25 cellular contexts compared by ENCODE assay signal in genomic region chr2:234991290-234991689, GRCh38. TPM values are rescaled to one million over a fixed set of nuclear protein-coding genes. Genes with fewer than 3 reads are reported as not detected.
"Had no signal": no experiment of that assay in that cellular context is flagged by ENCODE, and none has a peak within 500 bp of the region (broad histone marks: within the 10 kb centered on the region; RNA-seq: fewer than 3 reads in every experiment).

No MANE protein-coding gene starts in this region.

- ATAC-seq: activated T-cell treated with anti-CD3 and anti-CD28 coated beads, Interleukin-2, amount 50 U/mL, for 4 hours; activated T-helper 17 cell treated with anti-CD3 and anti-CD28 coated beads, Interleukin-2, amount 50 U/mL, for 72 hours; effector memory CD8-positive, alpha-beta T cell; natural killer cell; right cardiac atrium; stimulated activated effector memory CD8-positive, alpha-beta T cell treated with anti-CD3 and anti-CD28 coated beads, Interleukin-12 subunit alpha, Interleukin-12 subunit beta, amount 100 ng/mL, for 72 hours; T-helper 17 cell had no signal

- H3K9me3 ChIP-seq: gastroesophageal sphincter, left ventricle myocardium inferior, upper lobe of left lung had no signal

- H3K4me2 ChIP-seq: hepatocyte had no signal

- H3K27me3 ChIP-seq: dorsolateral prefrontal cortex, gastroesophageal sphincter, hepatocyte, upper lobe of left lung had no signal

- DNase-seq: activated CD4-positive, alpha-beta memory T cell treated with anti-CD3 and anti-CD28 coated beads, Interleukin-2, amount 10 ng/mL, durations not matched to agents 7 days and 5 days; activated CD4-positive, alpha-beta T cell treated with anti-CD3 and anti-CD28 coated beads for 1 hour; activated CD4-positive, alpha-beta T cell treated with anti-CD3 and anti-CD28 coated beads, Interleukin-2, amount 10 ng/mL, durations not matched to agents 7 days and 5 days; activated CD8-positive, alpha-beta memory T cell treated with anti-CD3 and anti-CD28 coated beads, Interleukin-2, amount 50 U/mL, for 48 hours; activated gamma-delta T cell treated with Interleukin-2 at 50 U/mL for 16 hours; activated naive CD4-positive, alpha-beta T cell treated with anti-CD3 and anti-CD28 coated beads, Interleukin-2, amount 50 U/mL, for 16 hours; activated T-cell treated with anti-CD3 and anti-CD28 coated beads, Interleukin-2, amount 50 U/mL, for 4 hours; cerebellar nuclear complex; dorsolateral prefrontal cortex; effector memory CD8-positive, alpha-beta T cell; erythroblast; islet precursor cell; left ventricle myocardium inferior; mesendoderm; natural killer cell; right cardiac atrium; stimulated activated CD4-positive, alpha-beta T cell treated with anti-CD3 and anti-CD28 coated beads, Interleukin-4, amount 100 ng/mL, for 24 hours; substantia nigra; T-helper 17 cell; upper lobe of left lung had no signal

- H3K36me3 ChIP-seq: gastroesophageal sphincter had no signal

- H3K27ac ChIP-seq: hepatocyte, left ventricle myocardium inferior had no signal

- H2AFZ ChIP-seq: hepatocyte had no signal

- H3K4me3 ChIP-seq: dorsolateral prefrontal cortex, gastroesophageal sphincter, hepatocyte, left ventricle myocardium inferior, lung, upper lobe of left lung had no signal

RNA-seq across cellular contexts. Expression of gene SH3BP4, which starts 39.5 kb away (rescaled TPM):
- total RNA-seq: activated CD4-positive, alpha-beta T cell treated with anti-CD3 and anti-CD28 coated beads, Interleukin-2, amount 10 ng/mL, durations not matched to agents 7 days and 5 days; activated T-helper 17 cell treated with anti-CD3 and anti-CD28 coated beads, Interleukin-2, amount 50 U/mL, for 72 hours had no signal
